In genomic region chr19:10107254-10107653, GRCh38 we compare ENCODE assay signal across 8 cellular contexts. TPM values are rescaled to one million over a fixed set of nuclear protein-coding genes. Genes with fewer than 3 reads are reported as not detected.
DNase-seq lines count a peak whose midpoint lies in the region; ATAC-seq and TF ChIP-seq lines count a peak whose summit lies in the region.

No MANE protein-coding gene starts in this region.

- H3K36me3 ChIP-seq in mesodermal cell (ENCODE audit: control insufficient read depth, insufficient read depth, low read length), result peaks cover 49% of the 10 kb centered on the region

- H3K27me3 Mint-ChIP-seq in MCF 10A (ENCODE audit: insufficient read depth, unreplicated experiment), result no peaks in the 10 kb centered on the region

- no TSS peak for BruUV-seq in MCF 10A (replicated peaks; lab: Mats Ljungman, UMichigan)

- peaks cover 62% of the 10 kb centered on the region for H3K36me3 Mint-ChIP-seq in MCF 10A (ENCODE audit: insufficient read depth, unreplicated experiment)

- POLR2A ChIA-PET in MCF 10A (lab: Yijun Ruan, JAX), result interaction anchor here (1.4 to 3.8 kb wide), 5 partner anchors 8 to 19 kb away, joined by 3 to 24 read pairs (median 12); partner anchors contain the start of gene EIF3G

- CTCF ChIA-PET in MCF 10A (lab: Yijun Ruan, JAX), result interaction anchor here (0.7 to 2.0 kb wide), 3 partner anchors 9 to 570 kb away, joined by 3 to 7 read pairs (median 3); no protein-coding TSS in a partner anchor

- H3K4me1 Mint-ChIP-seq in MCF 10A (ENCODE audit: insufficient read depth, unreplicated experiment), result peaks cover 10% of the 10 kb centered on the region

- H3K27ac ChIP-seq in 22Rv1 (peak overlapping the region; percentile 69), mesodermal cell (ENCODE audit: low read depth, low read length, severe bottlenecking) (no peak overlapping the region)

- H3K9me3 Mint-ChIP-seq in MCF 10A (ENCODE audit: unreplicated experiment), result no peaks in the 10 kb centered on the region

- intact Hi-C loops in MCF 10A (cut with micrococcal nuclease), result no loop called here

- H3K9me3 ChIP-seq in mesodermal cell (ENCODE audit: control insufficient read depth, low read length), result no peaks in the 10 kb centered on the region

- H3K4me1 ChIP-seq in mesodermal cell (ENCODE audit: control insufficient read depth, insufficient read depth, low read length, poor library complexity, severe bottlenecking), result peaks cover 2% of the 10 kb centered on the region

- WGBS in mesodermal cell (ENCODE audit: insufficient coverage in 2 of 2), 2 experiments, result 91 to 95% methylated on average over 7 to 10 of the region's 10 CpGs

- TF ChIP-seq CTCF in 22Rv1 (IDR thresholded peaks at IDR 0.05) (no peak), HFF-Myc (IDR thresholded peaks at IDR 0.05; ENCODE audit: low read depth, low read length, missing control alignments) (no peak), MCF 10A (IDR thresholded peaks at IDR 0.05; ENCODE audit: unreplicated experiment) (no peak)

- DNase-seq in HFF-Myc (ENCODE audit: extremely low read depth, low read depth), result no peak
- no peak for DNase-seq in MCF 10A (ENCODE audit: unreplicated experiment)
- DNase-seq in DMS79 (lab: John Stamatoyannopoulos, UW), result no peak
- DNase-seq in DMS53 (lab: John Stamatoyannopoulos, UW), result no peak

- H3K27ac Mint-ChIP-seq in MCF 10A (ENCODE audit: low read depth, unreplicated experiment), result peak overlapping the region; percentile 91

- H3K4me3 Mint-ChIP-seq in MCF 10A (ENCODE audit: unreplicated experiment), result peak overlapping the region; percentile 88

- no peak for ATAC-seq in GM21619 (IDR thresholded peaks at IDR 0.05; ENCODE audit: unreplicated experiment)
- ATAC-seq in HG02840 (IDR thresholded peaks at IDR 0.05; ENCODE audit: low FRiP score, unreplicated experiment), result no peak

- peak overlapping the region; percentile 92 for H3K4me3 ChIP-seq in HFF-Myc (replicated peaks; ENCODE audit: low read depth, low read length)
- H3K4me3 ChIP-seq in mesodermal cell (ENCODE audit: extremely low read depth, insufficient read depth, low read length, poor library complexity, severe bottlenecking), result peak overlapping the region; percentile 79

RNA-seq across cellular contexts. Expression of gene PPAN, which starts 1.1 kb away (rescaled TPM):
- total RNA-seq in MCF 10A (2022), result 95.0 and 123 TPM in 2 replicates
- 22.3 TPM for polyA plus RNA-seq in mesodermal cell (2013, experiment 1 of 2)
- 17.6 TPM for polyA plus RNA-seq in mesodermal cell (2013, experiment 2 of 2)

RNA-seq across cellular contexts. Expression of gene P2RY11, which starts 4.2 kb away (rescaled TPM):
- 36.1 and 43.1 TPM in 2 replicates for total RNA-seq in MCF 10A (2022)
- polyA plus RNA-seq in mesodermal cell (2013, experiment 1 of 2), result 6.2 TPM
- polyA plus RNA-seq in mesodermal cell (2013, experiment 2 of 2), result 3.2 TPM

RNA-seq across cellular contexts. Expression of gene ANGPTL6, which starts 4.8 kb away (rescaled TPM):
- total RNA-seq in MCF 10A (2022), result 0.44 TPM in 1 of 2 replicates, not detected in the other
- 2.1 TPM for polyA plus RNA-seq in mesodermal cell (2013, experiment 1 of 2)
- 2.5 TPM for polyA plus RNA-seq in mesodermal cell (2013, experiment 2 of 2)

RNA-seq across cellular contexts. Expression of gene EIF3G, which starts 12.4 kb away (rescaled TPM):
- total RNA-seq in MCF 10A (2022), result 224 and 249 TPM in 2 replicates
- 179 TPM for polyA plus RNA-seq in mesodermal cell (2013, experiment 1 of 2)
- 158 TPM for polyA plus RNA-seq in mesodermal cell (2013, experiment 2 of 2)

RNA-seq across cellular contexts. Expression of gene SHFL, which starts 21.1 kb away (rescaled TPM):
- 11.9 and 17.6 TPM in 2 replicates for total RNA-seq in MCF 10A (2022)
- polyA plus RNA-seq in mesodermal cell (2013, experiment 1 of 2), result 5.1 TPM
- polyA plus RNA-seq in mesodermal cell (2013, experiment 2 of 2), result 3.7 TPM
